12 cellular contexts compared by ENCODE assay signal in the genomic region with DNA sequence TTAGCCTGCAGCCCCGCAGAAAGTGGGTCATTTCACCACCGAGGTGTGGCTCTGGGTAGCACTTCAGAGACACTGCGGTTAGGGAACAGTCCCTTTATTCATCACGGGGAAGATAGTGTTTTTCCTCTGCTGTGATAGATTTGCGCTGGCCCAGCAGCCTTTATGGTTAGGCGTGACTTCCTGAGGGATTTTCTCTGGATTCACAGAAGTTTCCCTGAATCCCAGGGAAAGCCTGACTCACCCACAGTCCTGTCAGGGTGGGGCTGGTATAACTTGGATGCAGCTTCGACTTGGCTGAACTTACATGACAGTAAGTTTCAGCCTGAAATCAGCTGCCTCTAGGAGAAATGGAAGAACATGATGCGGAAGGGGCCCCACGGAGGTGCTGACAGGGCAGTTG.
A peak's percentile ranks its signal among the peaks of the same experiment; 100 is the strongest.
DNase-seq lines count a peak whose midpoint lies in the region; ATAC-seq, FAIRE-seq and TF ChIP-seq lines count a peak whose summit lies in the region.
"Had no signal": no experiment of that assay in that cellular context is flagged by ENCODE, and none has a peak within 500 bp of the region (broad histone marks: within the 10 kb centered on the region; RNA-seq: fewer than 3 reads in every experiment).

No MANE protein-coding gene starts in this region.

- no peak for FAIRE-seq in urothelium cell line (lab: Jason Lieb, UNC)

- WGBS in lung, 2 donors = 76% methylated on average over 9 of the region's 9 CpGs

- H3K4me1 ChIP-seq in lung (ENCODE audit: control insufficient read depth in 2 of 2, insufficient read depth in 2 of 2, low read length in 2 of 2) = no peaks in the 10 kb centered on the region
- H3K4me1 ChIP-seq: body of pancreas had no signal

- H3K27me3 ChIP-seq in lung (ENCODE audit: control insufficient read depth, insufficient read depth) = no peaks in the 10 kb centered on the region
- H3K27me3 ChIP-seq: body of pancreas had no signal

- TF ChIP-seq CTCF in fibroblast of mammary gland (conservative IDR thresholded peaks at IDR 0.05; ENCODE audit: control insufficient read depth, insufficient read depth, low read depth, low read length) = no peak
- TF ChIP-seq CTCF in lung (IDR thresholded peaks at IDR 0.05; ENCODE audit: control extremely low read depth, extremely low read depth) = no peak

- no peaks in the 10 kb centered on the region for H3K36me3 ChIP-seq in lung (ENCODE audit: control insufficient read depth in 2 of 2, insufficient read depth in 2 of 2, low read length in 2 of 2)

- DNase-seq in NCI-H226 = peak; percentile 51
- peak; percentile 72 for DNase-seq in fibroblast of mammary gland (ENCODE audit: low read depth)
- DNase-seq in lung (ENCODE audit: low spot score) = no peak
- DNase-seq in urothelium cell line (ENCODE audit: low spot score) = peak; percentile 24
- DNase-seq in NCI-H69 (lab: John Stamatoyannopoulos, UW) = no peak
- DNase-seq in NCI-H2107 treated with DMSO at 0.1 percent for 48 hours (lab: John Stamatoyannopoulos, UW; ENCODE audit: unreplicated experiment) = no peak
- DNase-seq: activated CD4-positive, alpha-beta T cell treated with anti-CD3 and anti-CD28 coated beads for 4 hours; body of pancreas; NCI-H1694; NK-92 treated with Interleukin-12 subunit alpha and Interleukin-12 subunit beta, amount 100 ng/mL, for 24 hours; substantia nigra had no signal

- no peaks in the 10 kb centered on the region for H3K9me3 ChIP-seq in lung (ENCODE audit: control insufficient read depth in 2 of 2, insufficient read depth in 1 of 2, low read length in 1 of 2)
- H3K9me3 ChIP-seq: body of pancreas had no signal

- no peak overlapping the region for H3K4me3 ChIP-seq in fibroblast of mammary gland (ENCODE audit: control insufficient read depth, low read depth, low read length)
- no peak overlapping the region for H3K4me3 ChIP-seq in lung
- H3K4me3 ChIP-seq: body of pancreas had no signal

- no peak overlapping the region for H3K27ac ChIP-seq in lung (ENCODE audit: low read depth in 1 of 2, low read length in 1 of 2)
- H3K27ac ChIP-seq: body of pancreas had no signal

- ATAC-seq in lung (ENCODE audit: insufficient read depth, low FRiP score) (peak; percentile 27), GM21576 (IDR thresholded peaks at IDR 0.05; ENCODE audit: unreplicated experiment) (no peak)
- ATAC-seq: body of pancreas had no signal

Comparison
In these comparisons a context has a peak if more than half of its experiments do, and no peak if none do; other contexts are left out.
1. DNase-seq: peak in NCI-H226 (single experiment), fibroblast of mammary gland (single experiment) and urothelium cell line (single experiment); none in lung (single experiment), NCI-H69 (single experiment) and NCI-H2107 treated with DMSO at 0.1 percent for 48 hours (single experiment).